Comparison of ENCODE assay signal across 13 cellular contexts in genomic region chr6:148533309-148534107, GRCh38.
"Had no signal": no experiment of that assay in that cellular context is flagged by ENCODE, and none has a peak within 500 bp of the region (broad histone marks: within the 10 kb centered on the region; RNA-seq: fewer than 3 reads in every experiment).

No MANE protein-coding gene starts in this region.

- H3K4me2 ChIP-seq: neural progenitor cell had no signal

- H3K27ac ChIP-seq: neural progenitor cell, VCaP had no signal

- H3K27me3 ChIP-seq: neural progenitor cell had no signal

- ATAC-seq: activated CD8-positive, alpha-beta T cell treated with anti-CD3 and anti-CD28 coated beads for 36 hours; activated T-cell treated with anti-CD3 and anti-CD28 coated beads, Interleukin-2, amount 50 U/mL, for 72 hours had no signal

- H3K4me3 Mint-ChIP-seq: activated CD8-positive, alpha-beta T cell treated with anti-CD3 and anti-CD28 coated beads for 36 hours; activated naive CD8-positive, alpha-beta T cell treated with anti-CD3 and anti-CD28 coated beads for 36 hours; activated T-cell treated with anti-CD3 and anti-CD28 coated beads, Interleukin-2, amount 50 U/mL, for 72 hours; mesothelial cell of epicardium; neural progenitor cell had no signal

- DNase-seq: activated CD4-positive, alpha-beta T cell treated with anti-CD3 and anti-CD28 coated beads for 4 hours; activated CD8-positive, alpha-beta memory T cell treated with anti-CD3 and anti-CD28 coated beads, Interleukin-2, amount 50 U/mL, for 4 hours; activated CD8-positive, alpha-beta T cell treated with anti-CD3 and anti-CD28 coated beads for 36 hours; activated gamma-delta T cell treated with Interleukin-2 at 50 U/mL for 16 hours; activated naive CD8-positive, alpha-beta T cell treated with anti-CD3 and anti-CD28 coated beads for 36 hours; activated T-cell treated with anti-CD3 and anti-CD28 coated beads, Interleukin-2, amount 50 U/mL, for 72 hours; anterior cingulate cortex; retina; SW 1271; trophoblast cell had no signal

- H3K4me3 ChIP-seq: neural progenitor cell had no signal

- H2AFZ ChIP-seq: neural progenitor cell had no signal

- H3K9ac ChIP-seq: neural progenitor cell had no signal

- H3K36me3 ChIP-seq: neural progenitor cell had no signal

- H3K36me3 Mint-ChIP-seq: activated naive CD8-positive, alpha-beta T cell treated with anti-CD3 and anti-CD28 coated beads for 36 hours had no signal

- H3K27ac Mint-ChIP-seq: activated CD8-positive, alpha-beta T cell treated with anti-CD3 and anti-CD28 coated beads for 36 hours; activated naive CD8-positive, alpha-beta T cell treated with anti-CD3 and anti-CD28 coated beads for 36 hours; activated T-cell treated with anti-CD3 and anti-CD28 coated beads, Interleukin-2, amount 50 U/mL, for 72 hours; mesothelial cell of epicardium; neural progenitor cell had no signal

- H3K9me3 Mint-ChIP-seq: activated CD8-positive, alpha-beta T cell treated with anti-CD3 and anti-CD28 coated beads for 36 hours; activated naive CD8-positive, alpha-beta T cell treated with anti-CD3 and anti-CD28 coated beads for 36 hours; activated T-cell treated with anti-CD3 and anti-CD28 coated beads, Interleukin-2, amount 50 U/mL, for 72 hours; mesothelial cell of epicardium; neural progenitor cell had no signal

- H3K4me1 Mint-ChIP-seq: activated naive CD8-positive, alpha-beta T cell treated with anti-CD3 and anti-CD28 coated beads for 36 hours had no signal
